24 cellular contexts compared by ENCODE assay signal in genomic region chr7:37062460-37062859, GRCh38.
"Had no signal": no experiment of that assay in that cellular context is flagged by ENCODE, and none has a peak within 500 bp of the region (broad histone marks: within the 10 kb centered on the region; RNA-seq: fewer than 3 reads in every experiment).

No MANE protein-coding gene starts in this region.

- ATAC-seq: activated naive CD8-positive, alpha-beta T cell treated with anti-CD3 and anti-CD28 coated beads, Interleukin-2, amount 50 U/mL, for 24 hours; left colon; lower lobe of right lung; pancreas; T-cell had no signal

- H3K27me3 Mint-ChIP-seq: activated naive CD8-positive, alpha-beta T cell treated with anti-CD3 and anti-CD28 coated beads, Interleukin-2, amount 50 U/mL, for 24 hours; activated T-helper 17 cell treated with anti-CD3 and anti-CD28 coated beads, Interleukin-2, amount 50 U/mL, for 72 hours; T-cell had no signal

- H3K27me3 ChIP-seq: breast epithelium, foreskin keratinocyte, hepatocyte, pancreas, sigmoid colon, stomach, testis had no signal

- H3K27ac Mint-ChIP-seq: activated naive CD8-positive, alpha-beta T cell treated with anti-CD3 and anti-CD28 coated beads, Interleukin-2, amount 50 U/mL, for 24 hours; activated T-helper 17 cell treated with anti-CD3 and anti-CD28 coated beads, Interleukin-2, amount 50 U/mL, for 72 hours; stimulated activated effector memory CD8-positive, alpha-beta T cell treated with anti-CD3 and anti-CD28 coated beads, Interleukin-12 subunit alpha, Interleukin-12 subunit beta, amount 100 ng/mL, for 72 hours; T-cell; type B pancreatic cell had no signal

- H3K36me3 Mint-ChIP-seq: stimulated activated effector memory CD8-positive, alpha-beta T cell treated with anti-CD3 and anti-CD28 coated beads, Interleukin-12 subunit alpha, Interleukin-12 subunit beta, amount 100 ng/mL, for 72 hours had no signal

- H2AFZ ChIP-seq: hepatocyte had no signal

- H3K4me2 ChIP-seq: hepatocyte had no signal

- H3K9me3 Mint-ChIP-seq: T-cell, type B pancreatic cell had no signal

- H3K27ac ChIP-seq: breast epithelium, foreskin keratinocyte, hepatocyte, lower lobe of right lung, pancreas, sigmoid colon, SK-N-MC, stomach, testis had no signal

- DNase-seq: activated naive CD4-positive, alpha-beta T cell; activated naive CD8-positive, alpha-beta T cell treated with anti-CD3 and anti-CD28 coated beads, Interleukin-2, amount 50 U/mL, for 24 hours; activated T-cell treated with anti-CD3 and anti-CD28 coated beads for 4 hours; aorta; cortex of kidney; effector CD4-positive, alpha-beta T cell; islet precursor cell; left colon; lower lobe of right lung; midbrain; pancreas; sigmoid colon; stimulated activated CD4-positive, alpha-beta T cell treated with anti-CD3 and anti-CD28 coated beads, Interleukin-4, amount 100 ng/mL, for 24 hours; stomach; T-cell; T1000; testis had no signal

- H3K4me1 ChIP-seq: breast epithelium, foreskin keratinocyte, lower lobe of right lung, pancreas, sigmoid colon, testis had no signal

- H3K36me3 ChIP-seq: breast epithelium, lower lobe of right lung, pancreas, sigmoid colon, stomach had no signal

- H3K4me3 Mint-ChIP-seq: activated naive CD8-positive, alpha-beta T cell treated with anti-CD3 and anti-CD28 coated beads, Interleukin-2, amount 50 U/mL, for 24 hours; activated T-helper 17 cell treated with anti-CD3 and anti-CD28 coated beads, Interleukin-2, amount 50 U/mL, for 72 hours; stimulated activated effector memory CD8-positive, alpha-beta T cell treated with anti-CD3 and anti-CD28 coated beads, Interleukin-12 subunit alpha, Interleukin-12 subunit beta, amount 100 ng/mL, for 72 hours; T-cell; type B pancreatic cell had no signal

- H3K4me3 ChIP-seq: breast epithelium, hepatocyte, lower lobe of right lung, pancreas, sigmoid colon, SK-N-MC, stomach, testis had no signal

- H3K9me3 ChIP-seq: breast epithelium, lower lobe of right lung, pancreas, sigmoid colon, stomach, testis had no signal
